7 cellular contexts compared by ENCODE assay signal in genomic region chr12:109714913-109715244, GRCh38. TPM values are rescaled to one million over a fixed set of nuclear protein-coding genes. Genes with fewer than 3 reads are reported as not detected.
DNase-seq lines count a peak whose midpoint lies in the region; ATAC-seq and TF ChIP-seq lines count a peak whose summit lies in the region.

No MANE protein-coding gene starts in this region.

- no peaks in the 10 kb centered on the region for H3K9me3 Mint-ChIP-seq in activated B cell treated with CpG ODN at 0.5 μM for 24 hours
- no peaks in the 10 kb centered on the region for H3K9me3 Mint-ChIP-seq in stimulated activated effector memory CD8-positive, alpha-beta T cell treated with anti-CD3 and anti-CD28 coated beads, Interleukin-12 subunit alpha, Interleukin-12 subunit beta, amount 100 ng/mL, for 72 hours

- DNase-seq in HL-60 (ENCODE audit: low read depth in 1 of 2, low spot score in 1 of 2) (no peak), activated B cell treated with CpG ODN at 0.5 μM for 24 hours (no peak), tibial artery (no peak), GM13977 (ENCODE audit: low spot score) (no peak)
- no peak for DNase-seq in stimulated activated effector memory CD8-positive, alpha-beta T cell treated with anti-CD3 and anti-CD28 coated beads, Interleukin-12 subunit alpha, Interleukin-12 subunit beta, amount 100 ng/mL, for 72 hours (ENCODE audit: low spot score in 2 of 2)
- no peak for DNase-seq in stimulated activated CD4-positive, alpha-beta T cell treated with anti-CD3 and anti-CD28 coated beads, Interleukin-4, amount 100 ng/mL, for 1 hour

- H3K36me3 Mint-ChIP-seq in activated B cell treated with CpG ODN at 0.5 μM for 24 hours (ENCODE audit: low read depth), result no peaks in the 10 kb centered on the region
- no peaks in the 10 kb centered on the region for H3K36me3 Mint-ChIP-seq in stimulated activated effector memory CD8-positive, alpha-beta T cell treated with anti-CD3 and anti-CD28 coated beads, Interleukin-12 subunit alpha, Interleukin-12 subunit beta, amount 100 ng/mL, for 72 hours

- H3K4me1 ChIP-seq in iPS-20b (ENCODE audit: insufficient read depth, low read length) (peaks cover 8% of the 10 kb centered on the region; the same call in 1 of the 2 replicates), tibial artery (peaks cover 0 to 30% (median 21%) of the 10 kb centered on the region in 4 donors)

- H3K4me1 Mint-ChIP-seq in activated B cell treated with CpG ODN at 0.5 μM for 24 hours, result peaks cover 14% of the 10 kb centered on the region
- no peaks in the 10 kb centered on the region for H3K4me1 Mint-ChIP-seq in stimulated activated effector memory CD8-positive, alpha-beta T cell treated with anti-CD3 and anti-CD28 coated beads, Interleukin-12 subunit alpha, Interleukin-12 subunit beta, amount 100 ng/mL, for 72 hours

- peaks cover 26% of the 10 kb centered on the region for H3K27me3 Mint-ChIP-seq in activated B cell treated with CpG ODN at 0.5 μM for 24 hours

- POLR2A ChIA-PET in activated B cell treated with CpG ODN at 0.5 μM for 24 hours (lab: Charles Lee), result interaction anchor here (1.0 kb wide), 1 partner anchor 141 kb away, joined by 5 read pairs; the partner anchor contains the start of genes MMAB and MVK

- H3K27ac Mint-ChIP-seq in activated B cell treated with CpG ODN at 0.5 μM for 24 hours, result no peak overlapping the region
- H3K27ac Mint-ChIP-seq in stimulated activated effector memory CD8-positive, alpha-beta T cell treated with anti-CD3 and anti-CD28 coated beads, Interleukin-12 subunit alpha, Interleukin-12 subunit beta, amount 100 ng/mL, for 72 hours, result no peak overlapping the region

- TF ChIP-seq CTCF in HL-60 (IDR thresholded peaks at IDR 0.05; ENCODE audit: insufficient read depth, low read length) (no peak), activated B cell treated with CpG ODN at 0.5 μM for 24 hours (IDR thresholded peaks at IDR 0.05) (no peak), tibial artery (IDR thresholded peaks at IDR 0.05) (no peak), GM13977 (IDR thresholded peaks at IDR 0.05; ENCODE audit: extremely low read depth, insufficient read depth, missing control alignments) (no peak)

- no peak for ATAC-seq in activated B cell treated with CpG ODN at 0.5 μM for 24 hours (ENCODE audit: low read depth)
- no peak for ATAC-seq in stimulated activated effector memory CD8-positive, alpha-beta T cell treated with anti-CD3 and anti-CD28 coated beads, Interleukin-12 subunit alpha, Interleukin-12 subunit beta, amount 100 ng/mL, for 72 hours

- H3K27me3 ChIP-seq in HL-60 (ENCODE audit: insufficient read depth, poor library complexity, severe bottlenecking), result peaks cover 25% of the 10 kb centered on the region
- peaks cover 80% of the 10 kb centered on the region for H3K27me3 ChIP-seq in iPS-20b (ENCODE audit: insufficient read depth, low read length)
- H3K27me3 ChIP-seq in tibial artery, result peaks cover 5 to 84% of the 10 kb centered on the region in 2 donors

- H3K36me3 ChIP-seq in iPS-20b (ENCODE audit: insufficient read depth, low read depth, low read length) (no peaks in the 10 kb centered on the region), tibial artery (no peaks in the 10 kb centered on the region)

- H3K9me3 ChIP-seq in iPS-20b (ENCODE audit: insufficient read depth, low read depth, low read length) (no peaks in the 10 kb centered on the region), tibial artery (no peaks in the 10 kb centered on the region)

- H3K4me3 Mint-ChIP-seq in activated B cell treated with CpG ODN at 0.5 μM for 24 hours, result peak overlapping the region; percentile 67
- H3K4me3 Mint-ChIP-seq in stimulated activated effector memory CD8-positive, alpha-beta T cell treated with anti-CD3 and anti-CD28 coated beads, Interleukin-12 subunit alpha, Interleukin-12 subunit beta, amount 100 ng/mL, for 72 hours, result peak overlapping the region; percentile 55

- H3K4me3 ChIP-seq in HL-60 (replicated peaks; ENCODE audit: insufficient read depth, low read length) (peak overlapping the region; percentile 58), iPS-20b (ENCODE audit: low read length) (peak overlapping the region; percentile 60; the same call in 1 of the 2 replicates), tibial artery (peak overlapping the region in 1 of 2 donors; percentile 83)

- intact Hi-C loops in activated B cell treated with CpG ODN at 0.5 μM for 24 hours (cut with micrococcal nuclease), result loop anchor here (1.0 to 10.0 kb wide), 5 partner anchors 60 to 1953 kb away; partner anchors contain the start of genes ISCU, PRDM4, SART3 and TCHP
- intact Hi-C loops in tibial artery (cut with DNase I; ENCODE audit: low total_unique reads), result loop anchor here (1.0 to 10.0 kb wide), 3 partner anchors 119 to 260 kb away; partner anchors contain the start of gene GLTP

- no peak overlapping the region; the same call in 1 of the 2 replicates for H3K9ac ChIP-seq in iPS-20b (ENCODE audit: low read depth, low read length)

- CTCF ChIA-PET in activated B cell treated with CpG ODN at 0.5 μM for 24 hours (lab: Charles Lee), result interaction anchor here (1.0 kb wide), 2 partner anchors 117 to 142 kb away, joined by 3 to 4 read pairs; partner anchors contain the start of genes MMAB and MVK

- in situ Hi-C loops in GM13977 (cut with MboI; ENCODE audit: low pct_unique_long_range_greater_than_20kb, low sequenced_read_pairs, unreplicated experiment), result no loop called here

- no peak overlapping the region for H3K27ac ChIP-seq in HL-60 (replicated peaks)
- no peak overlapping the region for H3K27ac ChIP-seq in iPS-20b (ENCODE audit: low read length)
- no peak overlapping the region for H3K27ac ChIP-seq in tibial artery

RNA-seq across cellular contexts. Expression of gene FAM222A, which starts 1.3 kb away (rescaled TPM):
- 0.73 and 1.6 TPM in 2 replicates for total RNA-seq in activated B cell treated with CpG ODN at 0.5 μM for 24 hours
